10 cellular contexts compared by ENCODE assay signal in the genomic region with DNA sequence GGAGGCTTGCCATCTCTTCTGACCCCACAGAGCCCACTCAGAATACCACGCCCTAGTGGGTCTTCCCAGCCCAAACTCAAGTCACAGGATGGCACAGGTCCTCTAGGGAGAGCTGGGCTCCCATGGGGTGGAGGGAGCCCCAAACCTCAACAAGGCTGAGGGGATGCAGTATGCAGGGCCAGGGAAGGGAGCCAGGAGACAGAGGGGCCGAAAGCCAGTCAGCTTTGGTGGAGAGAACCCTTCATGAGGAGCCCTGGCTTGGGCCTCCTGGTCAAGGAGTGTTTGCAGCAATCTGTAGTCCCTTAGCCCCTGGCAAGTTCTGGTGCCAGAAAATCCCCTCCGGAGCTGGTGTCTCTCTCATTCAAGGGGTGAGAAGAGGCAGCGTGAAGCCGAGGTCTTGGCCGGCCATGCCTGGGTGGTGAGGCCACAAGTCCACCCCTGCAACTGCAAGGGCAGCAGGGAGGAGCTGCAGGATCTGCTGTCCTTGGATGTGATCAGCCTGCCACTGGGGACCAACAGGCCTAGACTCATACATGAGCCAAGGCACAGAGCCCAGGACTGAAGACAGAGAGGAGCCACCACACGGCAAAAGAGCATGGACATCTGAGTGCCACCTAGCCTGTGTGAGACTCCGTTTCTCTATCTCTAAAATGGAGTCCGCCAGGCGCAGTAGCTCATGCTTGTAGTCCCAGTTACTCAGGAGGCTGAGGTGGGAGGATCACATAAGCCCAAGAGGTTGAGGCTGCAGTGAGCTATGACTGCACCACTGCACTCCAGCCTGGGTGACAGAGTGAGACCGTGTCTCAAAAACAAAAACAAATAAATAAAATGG. TPM values are rescaled to one million over a fixed set of nuclear protein-coding genes. Genes with fewer than 3 reads are reported as not detected.
DNase-seq lines count a peak whose midpoint lies in the region; ATAC-seq lines count a peak whose summit lies in the region.
"Had no signal": no experiment of that assay in that cellular context is flagged by ENCODE, and none has a peak within 500 bp of the region (broad histone marks: within the 10 kb centered on the region; RNA-seq: fewer than 3 reads in every experiment).

No MANE protein-coding gene starts in this region.

- ATAC-seq in sciatic nerve: peak; percentile 20
- ATAC-seq in GM19324 (IDR thresholded peaks at IDR 0.05; ENCODE audit: low FRiP score, unreplicated experiment): no peak

- H3K27ac Mint-ChIP-seq in activated CD4-positive, alpha-beta memory T cell treated with anti-CD3 and anti-CD28 coated beads for 36 hours: peak overlapping the region; percentile 75
- no peak overlapping the region for H3K27ac Mint-ChIP-seq in activated T-helper 2 cell treated with anti-CD3 and anti-CD28 coated beads, Interferon-gamma antibody, Interleukin-2, Interleukin-4, amounts not matched to agents 10 μg/mL and 5 μg/mL and 100 μg/mL, durations not matched to agents 14 hours and 24 hours and 36 hours

- H3K9me3 Mint-ChIP-seq in activated CD4-positive, alpha-beta memory T cell treated with anti-CD3 and anti-CD28 coated beads for 36 hours: peaks cover 3% of the 10 kb centered on the region
- no peaks in the 10 kb centered on the region for H3K9me3 Mint-ChIP-seq in activated T-helper 2 cell treated with anti-CD3 and anti-CD28 coated beads, Interferon-gamma antibody, Interleukin-2, Interleukin-4, amounts not matched to agents 10 μg/mL and 5 μg/mL and 100 μg/mL, durations not matched to agents 14 hours and 24 hours and 36 hours

- peaks cover 21% of the 10 kb centered on the region for H3K36me3 Mint-ChIP-seq in activated CD4-positive, alpha-beta memory T cell treated with anti-CD3 and anti-CD28 coated beads for 36 hours
- H3K36me3 Mint-ChIP-seq in activated T-helper 2 cell treated with anti-CD3 and anti-CD28 coated beads, Interferon-gamma antibody, Interleukin-2, Interleukin-4, amounts not matched to agents 10 μg/mL and 5 μg/mL and 100 μg/mL, durations not matched to agents 14 hours and 24 hours and 36 hours (ENCODE audit: low read depth): peaks cover 23% of the 10 kb centered on the region

- H3K27me3 Mint-ChIP-seq in activated CD4-positive, alpha-beta memory T cell treated with anti-CD3 and anti-CD28 coated beads for 36 hours: no peaks in the 10 kb centered on the region
- no peaks in the 10 kb centered on the region for H3K27me3 Mint-ChIP-seq in activated T-helper 2 cell treated with anti-CD3 and anti-CD28 coated beads, Interferon-gamma antibody, Interleukin-2, Interleukin-4, amounts not matched to agents 10 μg/mL and 5 μg/mL and 100 μg/mL, durations not matched to agents 14 hours and 24 hours and 36 hours (ENCODE audit: low read depth)

- H3K4me1 Mint-ChIP-seq in activated CD4-positive, alpha-beta memory T cell treated with anti-CD3 and anti-CD28 coated beads for 36 hours (ENCODE audit: low read depth): peaks cover 17% of the 10 kb centered on the region
- peaks cover 15% of the 10 kb centered on the region for H3K4me1 Mint-ChIP-seq in activated T-helper 2 cell treated with anti-CD3 and anti-CD28 coated beads, Interferon-gamma antibody, Interleukin-2, Interleukin-4, amounts not matched to agents 10 μg/mL and 5 μg/mL and 100 μg/mL, durations not matched to agents 14 hours and 24 hours and 36 hours (ENCODE audit: low read depth)

- intact Hi-C loops in activated CD4-positive, alpha-beta memory T cell treated with anti-CD3 and anti-CD28 coated beads for 36 hours (cut with micrococcal nuclease): no loop called here
- intact Hi-C loops in sciatic nerve (cut with DNase I): no loop called here
- intact Hi-C loops in activated T-helper 2 cell treated with anti-CD3 and anti-CD28 coated beads, Interferon-gamma antibody, Interleukin-2, Interleukin-4, amounts not matched to agents 10 μg/mL and 5 μg/mL and 100 μg/mL, durations not matched to agents 14 hours and 24 hours and 36 hours (cut with micrococcal nuclease): no loop called here

- in situ Hi-C loops in G401 (cut with HindIII; ENCODE audit: low sequenced_read_pairs): no loop called here

- POLR2A ChIA-PET in activated CD4-positive, alpha-beta memory T cell treated with anti-CD3 and anti-CD28 coated beads for 36 hours (lab: Charles Lee): interaction anchor here (0.8 to 5.5 kb wide), 9 partner anchors 9 to 52 kb away, joined by 3 to 30 read pairs (median 4); partner anchors contain the start of genes MALAT1 and NEAT1

- no peak overlapping the region for H3K4me3 Mint-ChIP-seq in activated CD4-positive, alpha-beta memory T cell treated with anti-CD3 and anti-CD28 coated beads for 36 hours
- H3K4me3 Mint-ChIP-seq in activated T-helper 2 cell treated with anti-CD3 and anti-CD28 coated beads, Interferon-gamma antibody, Interleukin-2, Interleukin-4, amounts not matched to agents 10 μg/mL and 5 μg/mL and 100 μg/mL, durations not matched to agents 14 hours and 24 hours and 36 hours (ENCODE audit: low read depth): no peak overlapping the region

- CTCF ChIA-PET in activated CD4-positive, alpha-beta memory T cell treated with anti-CD3 and anti-CD28 coated beads for 36 hours (lab: Charles Lee): interaction anchor here (1.1 kb wide), 1 partner anchor 64 kb away, joined by 3 read pairs; no protein-coding TSS in a partner anchor

- DNase-seq in G401 (ENCODE audit: low spot score): peak; percentile 20
- DNase-seq in activated CD4-positive, alpha-beta memory T cell treated with anti-CD3 and anti-CD28 coated beads for 36 hours: peak; percentile 28
- DNase-seq in glomerular visceral epithelial cell (ENCODE audit: extremely low spot score): peak; percentile 27
- DNase-seq in sciatic nerve (ENCODE audit: low spot score): peak; percentile 65
- no peak for DNase-seq in inferior parietal cortex (ENCODE audit: extremely low spot score)
- no peak for DNase-seq in NCI-H1105 (lab: John Stamatoyannopoulos, UW)
- no peak for DNase-seq in activated T-helper 2 cell treated with anti-CD3 and anti-CD28 coated beads, Interferon-gamma antibody, Interleukin-2, Interleukin-4, amounts not matched to agents 10 μg/mL and 5 μg/mL and 100 μg/mL, durations not matched to agents 14 hours and 24 hours and 36 hours (ENCODE audit: low spot score)
- DNase-seq: caudate nucleus, NCI-H524 had no signal

RNA-seq across cellular contexts. Expression of gene NEAT1, which starts 24.1 kb away (rescaled TPM):
- 4.4 and 12.4 TPM in 2 replicates for total RNA-seq in G401 (2014; rRNA removed; shearing (Covaris generic))
- 100 to 1,000 TPM; 593 to 683 TPM for total RNA-seq in activated CD4-positive, alpha-beta memory T cell treated with anti-CD3 and anti-CD28 coated beads for 36 hours
- 1,255 TPM for total RNA-seq in sciatic nerve
- 422 and 430 TPM in 2 replicates for total RNA-seq in activated T-helper 2 cell treated with anti-CD3 and anti-CD28 coated beads, Interferon-gamma antibody, Interleukin-2, Interleukin-4, amounts not matched to agents 10 μg/mL and 5 μg/mL and 100 μg/mL, durations not matched to agents 14 hours and 24 hours and 36 hours

RNA-seq across cellular contexts. Expression of gene MALAT1, which starts 52.2 kb away (rescaled TPM):
- total RNA-seq in G401 (2014; rRNA removed; shearing (Covaris generic)): 166 and 288 TPM in 2 replicates
- 1,000 to 10,000 TPM; 8,046 to 8,888 TPM for total RNA-seq in activated CD4-positive, alpha-beta memory T cell treated with anti-CD3 and anti-CD28 coated beads for 36 hours
- total RNA-seq in sciatic nerve: 14,857 TPM
- 4,338 and 4,347 TPM in 2 replicates for total RNA-seq in activated T-helper 2 cell treated with anti-CD3 and anti-CD28 coated beads, Interferon-gamma antibody, Interleukin-2, Interleukin-4, amounts not matched to agents 10 μg/mL and 5 μg/mL and 100 μg/mL, durations not matched to agents 14 hours and 24 hours and 36 hours

Comparison
In these comparisons a context has a peak if more than half of its experiments do, and no peak if none do; other contexts are left out.
1. DNase-seq: peak in G401 (single experiment), activated CD4-positive, alpha-beta memory T cell treated with anti-CD3 and anti-CD28 coated beads for 36 hours (single experiment), glomerular visceral epithelial cell (single experiment) and sciatic nerve (single experiment); none in inferior parietal cortex (single experiment), NCI-H1105 (single experiment) and activated T-helper 2 cell treated with anti-CD3 and anti-CD28 coated beads, Interferon-gamma antibody, Interleukin-2, Interleukin-4, amounts not matched to agents 10 μg/mL and 5 μg/mL and 100 μg/mL, durations not matched to agents 14 hours and 24 hours and 36 hours (single experiment).
2. RNA of gene NEAT1, which starts 24.1 kb away (total RNA-seq): 1,255 TPM in sciatic nerve (single experiment), 593 to 683 TPM in activated CD4-positive, alpha-beta memory T cell treated with anti-CD3 and anti-CD28 coated beads for 36 hours and 422 to 430 TPM in activated T-helper 2 cell treated with anti-CD3 and anti-CD28 coated beads, Interferon-gamma antibody, Interleukin-2, Interleukin-4, amounts not matched to agents 10 μg/mL and 5 μg/mL and 100 μg/mL, durations not matched to agents 14 hours and 24 hours and 36 hours; 4.4 to 12.4 TPM in G401; every median in the first group is over 10 times any median in the second.
3. RNA of gene MALAT1, which starts 52.2 kb away (total RNA-seq): 14,857 TPM in sciatic nerve (single experiment), 8,046 to 8,888 TPM in activated CD4-positive, alpha-beta memory T cell treated with anti-CD3 and anti-CD28 coated beads for 36 hours and 4,338 to 4,347 TPM in activated T-helper 2 cell treated with anti-CD3 and anti-CD28 coated beads, Interferon-gamma antibody, Interleukin-2, Interleukin-4, amounts not matched to agents 10 μg/mL and 5 μg/mL and 100 μg/mL, durations not matched to agents 14 hours and 24 hours and 36 hours; 166 to 288 TPM in G401; every median in the first group is over 10 times any median in the second.